Comparison of ENCODE assay signal across 1 cellular context in genomic region chr12:118124333-118124874, GRCh38.
TF ChIP-seq lines count a peak whose summit lies in the region.

No MANE protein-coding gene starts in this region.

TF ChIP-seq in HepG2, 621 proteins besides CTCF, POLR2A, EP300 and RAD21 (continued from another document and continues in another):
- no peak for TF ChIP-seq ZNF646 (CRISPR knock-in tag; IDR thresholded peaks at IDR 0.05)
- TF ChIP-seq ZNF746 (CRISPR knock-in tag; IDR thresholded peaks at IDR 0.05) = no peak
- 0 out of 2 replicates have a peak, but pooled peaks have one; percentile 48 for TF ChIP-seq RCOR2 (CRISPR knock-in tag; IDR thresholded peaks at IDR 0.05)
- TF ChIP-seq SPEN (CRISPR knock-in tag; IDR thresholded peaks at IDR 0.05; ENCODE audit: low read depth) = 0 out of 2 replicates have a peak, but pooled peaks have one; percentile 17
- peak; percentile 96 for TF ChIP-seq NR2F6 (IDR thresholded peaks at IDR 0.05)
- TF ChIP-seq NR2F6 (CRISPR knock-in tag; IDR thresholded peaks at IDR 0.05) = peak; percentile 93
- TF ChIP-seq ZNF543 (CRISPR knock-in tag; IDR thresholded peaks at IDR 0.05) = no peak
- peak; percentile 47; the same call in 1 of the 2 replicates for TF ChIP-seq PHF21A (CRISPR knock-in tag; IDR thresholded peaks at IDR 0.05)
- no peak for TF ChIP-seq FOXK2 (IDR thresholded peaks at IDR 0.05)
- TF ChIP-seq MEIS1 (CRISPR knock-in tag; IDR thresholded peaks at IDR 0.05; ENCODE audit: borderline replicate concordance) = 0 out of 2 replicates have a peak, but pooled peaks have one; percentile 56
- no peak for TF ChIP-seq ZBED4 (CRISPR knock-in tag; IDR thresholded peaks at IDR 0.05; ENCODE audit: borderline replicate concordance)
- TF ChIP-seq ZNF569 (CRISPR knock-in tag; IDR thresholded peaks at IDR 0.05; ENCODE audit: borderline replicate concordance) = no peak
- 0 out of 2 replicates have a peak, but pooled peaks have one; percentile 34 for TF ChIP-seq YEATS4 (CRISPR knock-in tag; IDR thresholded peaks at IDR 0.05; ENCODE audit: borderline replicate concordance)
- TF ChIP-seq SP5 (CRISPR knock-in tag; IDR thresholded peaks at IDR 0.05; ENCODE audit: borderline replicate concordance, low read depth) = no peak
- TF ChIP-seq ZKSCAN1 (IDR thresholded peaks at IDR 0.05; ENCODE audit: low read length) = no peak
- TF ChIP-seq SKI (IDR thresholded peaks at IDR 0.05; ENCODE audit: partially characterized antibody) = peak; percentile 39
- peak; percentile 15; the same call in 1 of the 2 replicates for TF ChIP-seq ZNF362 (CRISPR knock-in tag; IDR thresholded peaks at IDR 0.05; ENCODE audit: borderline replicate concordance)
- peak; percentile 67 for TF ChIP-seq CREM (IDR thresholded peaks at IDR 0.05)
- no peak for TF ChIP-seq CREM (CRISPR knock-in tag; IDR thresholded peaks at IDR 0.05)
- peak; percentile 94 for TF ChIP-seq NR2F2 (IDR thresholded peaks at IDR 0.05; ENCODE audit: borderline replicate concordance, low read depth)
- 0 out of 2 replicates have a peak, but pooled peaks have one; percentile 37 for TF ChIP-seq ZNF510 (CRISPR knock-in tag; IDR thresholded peaks at IDR 0.05; ENCODE audit: low read depth)
- TF ChIP-seq MEF2D (CRISPR knock-in tag; IDR thresholded peaks at IDR 0.05) = peak; percentile 18; the same call in 1 of the 2 replicates
- 0 out of 2 replicates have a peak, but pooled peaks have one; percentile 42 for TF ChIP-seq ZGPAT (CRISPR knock-in tag; IDR thresholded peaks at IDR 0.05)
- TF ChIP-seq ZNF207 (IDR thresholded peaks at IDR 0.05; ENCODE audit: borderline replicate concordance) = no peak
- no peak for TF ChIP-seq ZNF75D (CRISPR knock-in tag; IDR thresholded peaks at IDR 0.05; ENCODE audit: borderline replicate concordance)
- no peak for TF ChIP-seq ZFP62 (CRISPR knock-in tag; IDR thresholded peaks at IDR 0.05)
- no peak for TF ChIP-seq MIER2 (CRISPR knock-in tag; IDR thresholded peaks at IDR 0.05)
- TF ChIP-seq ISL2 (CRISPR knock-in tag; IDR thresholded peaks at IDR 0.05) = peak; percentile 78
- no peak for TF ChIP-seq ZNF891 (CRISPR knock-in tag; IDR thresholded peaks at IDR 0.05)
- peak; percentile 70 for TF ChIP-seq ZNF460 (CRISPR knock-in tag; IDR thresholded peaks at IDR 0.05; ENCODE audit: borderline replicate concordance)
- TF ChIP-seq UBTF (CRISPR knock-in tag; IDR thresholded peaks at IDR 0.05) = no peak
- TF ChIP-seq ZSCAN22 (CRISPR knock-in tag; IDR thresholded peaks at IDR 0.05) = no peak
- no peak for TF ChIP-seq SYNCRIP (IDR thresholded peaks at IDR 0.05; ENCODE audit: insufficient read depth, low read depth, low read length)
- peak; percentile 71 for TF ChIP-seq ASH2L (IDR thresholded peaks at IDR 0.05; ENCODE audit: insufficient read length, low read depth, low read length)
- TF ChIP-seq FOXK1 (CRISPR knock-in tag; IDR thresholded peaks at IDR 0.05; ENCODE audit: borderline replicate concordance, low read depth) = peak; percentile 38; the same call in 1 of the 2 replicates
- peak; percentile 94 for TF ChIP-seq RXRB (CRISPR knock-in tag; IDR thresholded peaks at IDR 0.05; ENCODE audit: borderline replicate concordance)
- TF ChIP-seq NR2F1 (CRISPR knock-in tag; IDR thresholded peaks at IDR 0.05) = peak; percentile 72 to 97
- TF ChIP-seq NR2C2 (CRISPR knock-in tag; IDR thresholded peaks at IDR 0.05; ENCODE audit: borderline replicate concordance) = peak; percentile 83
- TF ChIP-seq ATF4 (CRISPR knock-in tag; IDR thresholded peaks at IDR 0.05) = peak in 1 of 2 experiments; percentile 43; a peak in 1 of 4 replicates
- 0 out of 2 replicates have a peak, but pooled peaks have one; percentile 53 for TF ChIP-seq MTA1 (CRISPR knock-in tag; IDR thresholded peaks at IDR 0.05; ENCODE audit: borderline replicate concordance)
- peak; percentile 89 for TF ChIP-seq MED1 (CRISPR knock-in tag; IDR thresholded peaks at IDR 0.05)
- no peak for TF ChIP-seq ZNF230 (CRISPR knock-in tag; IDR thresholded peaks at IDR 0.05)
- TF ChIP-seq ZNF180 (CRISPR knock-in tag; IDR thresholded peaks at IDR 0.05; ENCODE audit: borderline replicate concordance, low read depth) = no peak
- TF ChIP-seq ARID5B (CRISPR knock-in tag; IDR thresholded peaks at IDR 0.05) = peak; percentile 87; the same call in 1 of the 2 replicates
